In genomic region chr7:25849361-25850184, GRCh38 we compare ENCODE assay signal across 10 cellular contexts.
DNase-seq lines count a peak whose midpoint lies in the region; ATAC-seq, FAIRE-seq and TF ChIP-seq lines count a peak whose summit lies in the region.
"Had no signal": no experiment of that assay in that cellular context is flagged by ENCODE, and none has a peak within 500 bp of the region (broad histone marks: within the 10 kb centered on the region; RNA-seq: fewer than 3 reads in every experiment).

No MANE protein-coding gene starts in this region.

- TF ChIP-seq CTCF in AG10803 (conservative IDR thresholded peaks at IDR 0.05; ENCODE audit: low read length) = no peak
- no peak for TF ChIP-seq CTCF in foreskin keratinocyte (conservative IDR thresholded peaks at IDR 0.05)
- TF ChIP-seq CTCF in pancreas (IDR thresholded peaks at IDR 0.05) = no peak

- H3K36me3 ChIP-seq in pancreas = no peaks in the 10 kb centered on the region

- FAIRE-seq in pancreas (lab: Jason Lieb, UNC) = no peak
- no peak for FAIRE-seq in GM19239 (lab: Jason Lieb, UNC)
- FAIRE-seq: colon, D721Med had no signal

- H3K4me3 ChIP-seq in AG10803 (ENCODE audit: low read length) (peak overlapping the region; percentile 29), pancreas (no peak overlapping the region)

- no peaks in the 10 kb centered on the region for H3K9me3 ChIP-seq in pancreas

- intact Hi-C loops in pancreas (cut with DNase I) = loop anchor here in 1 of 3 donors (5.0 to 10.0 kb wide), 4 partner anchors 255 to 1305 kb away; partner anchors contain the start of genes HOXA3 and HOXA7

- ATAC-seq in SK-N-SH treated with all-trans-retinoic acid at 6 μM for 48 hours (no peak), foreskin keratinocyte (peak; percentile 16), pancreas (peak in 3 of 4 donors; percentile 6 to 30 (median 30)), HG02798 (IDR thresholded peaks at IDR 0.05; ENCODE audit: poor library complexity, unreplicated experiment) (no peak)

- WGBS in pancreas, 2 donors = 55 to 57% methylated on average over 13 of the region's 13 CpGs

- no peaks in the 10 kb centered on the region for H3K4me1 ChIP-seq in foreskin keratinocyte
- H3K4me1 ChIP-seq in pancreas = peaks cover 0 to 16% (median 15%) of the 10 kb centered on the region in 3 donors

- H3K27me3 ChIP-seq in foreskin keratinocyte (no peaks in the 10 kb centered on the region), pancreas (peaks cover 3 to 17% (median 14%) of the 10 kb centered on the region in 4 donors)

- H3K27ac ChIP-seq in foreskin keratinocyte = no peak overlapping the region
- H3K27ac ChIP-seq in pancreas = peak overlapping the region in 2 of 4 donors; percentile 64

- DNase-seq in AG10803 (ENCODE audit: low read depth) = peak; percentile 80
- peak in 1 of 2 donors; percentile 58 for DNase-seq in foreskin keratinocyte
- DNase-seq in pancreas = peak in 1 of 6 donors; percentile 40
- DNase-seq in GM19239 (ENCODE audit: insufficient read length, low spot score) = no peak
- DNase-seq in KG1 (lab: John Stamatoyannopoulos, UW) = no peak
- no peak for DNase-seq in stimulated activated CD8-positive, alpha-beta memory T cell treated with anti-CD3 and anti-CD28 coated beads, Interleukin-4, amount 100 ng/mL, for 48 hours

TF ChIP-seq in SK-N-SH treated with all-trans-retinoic acid at 6 μM for 48 hours, 23 proteins besides CTCF, POLR2A, EP300 and RAD21:
- TF ChIP-seq CSRNP3 (CRISPR knock-in tag; IDR thresholded peaks at IDR 0.05) (no peak), CREB5 (CRISPR knock-in tag; IDR thresholded peaks at IDR 0.05; ENCODE audit: low read depth) (peak; percentile 28; the same call in 1 of the 2 replicates), ZFP30 (CRISPR knock-in tag; IDR thresholded peaks at IDR 0.05) (no peak), PATZ1 (CRISPR knock-in tag; IDR thresholded peaks at IDR 0.05; ENCODE audit: borderline replicate concordance) (no peak), ZNF70 (CRISPR knock-in tag; IDR thresholded peaks at IDR 0.05) (peak; percentile 60; the same call in 1 of the 2 replicates)

Comparison
In these comparisons a context has a peak if more than half of its experiments do, and no peak if none do; other contexts are left out.
1. ATAC-seq: peak in foreskin keratinocyte (single experiment) and pancreas (3 of 4); none in SK-N-SH treated with all-trans-retinoic acid at 6 μM for 48 hours (single experiment) and HG02798 (single experiment).